In genomic region chr5:116536279-116537161, GRCh38 we compare ENCODE assay signal across 20 cellular contexts. TPM values are rescaled to one million over a fixed set of nuclear protein-coding genes. Genes with fewer than 3 reads are reported as not detected.
DNase-seq lines count a peak whose midpoint lies in the region; ATAC-seq, FAIRE-seq and TF ChIP-seq lines count a peak whose summit lies in the region.
"Had no signal": no experiment of that assay in that cellular context is flagged by ENCODE, and none has a peak within 500 bp of the region (broad histone marks: within the 10 kb centered on the region; RNA-seq: fewer than 3 reads in every experiment).

No MANE protein-coding gene starts in this region.

- DNase-seq in Calu3, result peak; percentile 62
- DNase-seq in SJCRH30, result peak; percentile 49 to 66
- DNase-seq in head of caudate nucleus, result peak in 30 of 42 donors; percentile 5 to 79 (median 48)
- no peak for DNase-seq in pancreas
- DNase-seq in NCI-H1694 (lab: John Stamatoyannopoulos, UW), result no peak
- no peak for DNase-seq in stimulated activated CD4-positive, alpha-beta T cell treated with anti-CD3 and anti-CD28 coated beads, Interleukin-2, amount 100 ng/mL, for 24 hours
- DNase-seq in stimulated activated CD4-positive, alpha-beta T cell treated with anti-CD3 and anti-CD28 coated beads, Interleukin-12 subunit alpha, Interleukin-12 subunit beta, amount 100 ng/mL, for 4 hours, result no peak
- DNase-seq: activated CD8-positive, alpha-beta T cell treated with anti-CD3 and anti-CD28 coated beads, Interleukin-2, amount 10 ng/mL, durations not matched to agents 7 days and 5 days; activated effector memory CD4-positive, alpha-beta T cell treated with Interleukin-2 at 50 U/mL for 16 hours; aorta; COR-L47; effector memory CD4-positive, alpha-beta T cell; foreskin keratinocyte; MV-4-11; OCI-M1; stomach had no signal

- H3K9me3 Mint-ChIP-seq in Calu3 (ENCODE audit: low read depth, unreplicated experiment), result no peaks in the 10 kb centered on the region
- H3K9me3 Mint-ChIP-seq: natural killer cell treated with Interleukin-12 subunit alpha and Interleukin-12 subunit beta and Interleukin-15 and Interleukin-18, amount 100 ng/mL, for 72 hours had no signal

- peaks cover 25% of the 10 kb centered on the region for H3K4me1 Mint-ChIP-seq in Calu3 (ENCODE audit: low read depth, unreplicated experiment)

- peak; percentile 23 to 53 (median 46) for ATAC-seq in pancreas
- ATAC-seq in HG02870 (IDR thresholded peaks at IDR 0.05; ENCODE audit: unreplicated experiment), result no peak
- ATAC-seq: activated CD8-positive, alpha-beta T cell treated with anti-CD3 and anti-CD28 coated beads, Interleukin-2, amount 10 ng/mL, durations not matched to agents 7 days and 5 days; foreskin keratinocyte; natural killer cell treated with Interleukin-12 subunit alpha and Interleukin-12 subunit beta and Interleukin-15 and Interleukin-18, amount 100 ng/mL, for 72 hours; SK-N-SH treated with all-trans-retinoic acid at 6 μM for 48 hours had no signal

- H3K4me1 ChIP-seq in SJCRH30 (peaks cover 32% of the 10 kb centered on the region), pancreas (peaks cover 0 to 9% (median 4%) of the 10 kb centered on the region in 3 donors)
- H3K4me1 ChIP-seq: foreskin keratinocyte had no signal

- H3K4me3 Mint-ChIP-seq in Calu3 (ENCODE audit: low read depth, unreplicated experiment), result peak overlapping the region; percentile 57
- H3K4me3 Mint-ChIP-seq: activated CD8-positive, alpha-beta T cell treated with anti-CD3 and anti-CD28 coated beads, Interleukin-2, amount 10 ng/mL, durations not matched to agents 7 days and 5 days; natural killer cell treated with Interleukin-12 subunit alpha and Interleukin-12 subunit beta and Interleukin-15 and Interleukin-18, amount 100 ng/mL, for 72 hours had no signal

- no TSS peak for BruUV-seq in Calu3 (replicated peaks; lab: Mats Ljungman, UMichigan)

- WGBS in pancreas, 2 donors, result 64 to 66% methylated on average over 12 of the region's 12 CpGs

- intact Hi-C loops in Calu3 (cut with micrococcal nuclease; ENCODE audit: unreplicated experiment), result loop anchor here (10.0 kb wide), 1 partner anchor 262 kb away; no protein-coding TSS in a partner anchor
- intact Hi-C loops in head of caudate nucleus (cut with DNase I), result no loop called here
- intact Hi-C loops in pancreas (cut with DNase I), result no loop called here

- no peaks in the 10 kb centered on the region for H3K27me3 Mint-ChIP-seq in Calu3 (ENCODE audit: unreplicated experiment)
- H3K27me3 Mint-ChIP-seq: natural killer cell treated with Interleukin-12 subunit alpha and Interleukin-12 subunit beta and Interleukin-15 and Interleukin-18, amount 100 ng/mL, for 72 hours had no signal

- H3K4me3 ChIP-seq in SJCRH30 (no peak overlapping the region), pancreas (no peak overlapping the region)
- H3K4me3 ChIP-seq: stomach had no signal

- CTCF ChIA-PET in Calu3 (lab: Charles Lee), result interaction anchor here (0.6 to 1.6 kb wide), 7 partner anchors 9 to 915 kb away, joined by 3 to 11 read pairs (median 6); no protein-coding TSS in a partner anchor

- H3K27ac ChIP-seq in SJCRH30 (no peak overlapping the region), pancreas (peak overlapping the region in 2 of 4 donors; percentile 36 to 42)
- H3K27ac ChIP-seq: foreskin keratinocyte, stomach had no signal

- H3K27me3 ChIP-seq in SJCRH30, result no peaks in the 10 kb centered on the region
- H3K27me3 ChIP-seq in pancreas, result no peaks in the 10 kb centered on the region
- H3K27me3 ChIP-seq: stomach had no signal

- peak overlapping the region; percentile 53 for H3K27ac Mint-ChIP-seq in Calu3 (ENCODE audit: unreplicated experiment)
- H3K27ac Mint-ChIP-seq: activated CD8-positive, alpha-beta T cell treated with anti-CD3 and anti-CD28 coated beads, Interleukin-2, amount 10 ng/mL, durations not matched to agents 7 days and 5 days; natural killer cell treated with Interleukin-12 subunit alpha and Interleukin-12 subunit beta and Interleukin-15 and Interleukin-18, amount 100 ng/mL, for 72 hours had no signal

- no peak for TF ChIP-seq CTCF in Calu3 (IDR thresholded peaks at IDR 0.05; ENCODE audit: unreplicated experiment)
- TF ChIP-seq CTCF in pancreas (IDR thresholded peaks at IDR 0.05), result no peak

- H3K9me3 ChIP-seq in SJCRH30 (replicated peaks) (no peaks in the 10 kb centered on the region), pancreas (no peaks in the 10 kb centered on the region)
- H3K9me3 ChIP-seq: stomach had no signal

- FAIRE-seq in pancreas (lab: Jason Lieb, UNC), result no peak
- FAIRE-seq: islet of Langerhans had no signal

- H3K36me3 ChIP-seq in SJCRH30, result peaks cover 15% of the 10 kb centered on the region; the same call in 1 of the 2 replicates
- H3K36me3 ChIP-seq in pancreas, result no peaks in the 10 kb centered on the region
- H3K36me3 ChIP-seq: stomach had no signal

- no peaks in the 10 kb centered on the region for H3K36me3 Mint-ChIP-seq in Calu3 (ENCODE audit: insufficient read depth, unreplicated experiment)
- H3K36me3 Mint-ChIP-seq: natural killer cell treated with Interleukin-12 subunit alpha and Interleukin-12 subunit beta and Interleukin-15 and Interleukin-18, amount 100 ng/mL, for 72 hours had no signal

RNA-seq across cellular contexts. Expression of gene SEMA6A, which starts 38.1 kb away (rescaled TPM):
- total RNA-seq in Calu3 (2022), result 53.3 and 54.7 TPM in 2 replicates
- 53.5 and 63.2 TPM in 2 replicates for total RNA-seq in SJCRH30 (2014; rRNA removed; shearing (Covaris generic))
- 10 to 100 TPM in 5 of 6 donors, 1 to 10 TPM in 1; 9.2 to 24.5 (median 15.8) TPM for total RNA-seq in pancreas
- 10 to 100 TPM in 1 of 2 donors, 1 to 10 TPM in 1; 8.9 to 12.2 TPM for polyA plus RNA-seq in pancreas
- total RNA-seq: activated CD8-positive, alpha-beta T cell treated with anti-CD3 and anti-CD28 coated beads, Interleukin-2, amount 10 ng/mL, durations not matched to agents 7 days and 5 days; natural killer cell treated with Interleukin-12 subunit alpha and Interleukin-12 subunit beta and Interleukin-15 and Interleukin-18, amount 100 ng/mL, for 72 hours had no signal

Comparison
In these comparisons a context has a peak if more than half of its experiments do, and no peak if none do; other contexts are left out.
1. DNase-seq: peak in Calu3 (single experiment), SJCRH30 (2 of 2) and head of caudate nucleus (30 of 42); none in pancreas (0 of 6), NCI-H1694 (single experiment), stimulated activated CD4-positive, alpha-beta T cell treated with anti-CD3 and anti-CD28 coated beads, Interleukin-2, amount 100 ng/mL, for 24 hours (0 of 2) and stimulated activated CD4-positive, alpha-beta T cell treated with anti-CD3 and anti-CD28 coated beads, Interleukin-12 subunit alpha, Interleukin-12 subunit beta, amount 100 ng/mL, for 4 hours (single experiment).